1 cellular context compared by ENCODE assay signal in genomic region chr5:142316681-142317080, GRCh38.
TF ChIP-seq lines count a peak whose summit lies in the region.

No MANE protein-coding gene starts in this region.

TF ChIP-seq in WTC11, 78 proteins besides CTCF, POLR2A, EP300 and RAD21 (continued from another document):
- TF ChIP-seq AR (CRISPR knock-in tag; IDR thresholded peaks at IDR 0.05) = no peak
- TF ChIP-seq ZNF121 (CRISPR knock-in tag; IDR thresholded peaks at IDR 0.05) = no peak
- no peak for TF ChIP-seq ERG (CRISPR knock-in tag; IDR thresholded peaks at IDR 0.05)
- TF ChIP-seq ZNF532 (CRISPR knock-in tag; IDR thresholded peaks at IDR 0.05; ENCODE audit: borderline replicate concordance) = no peak
- no peak for TF ChIP-seq JAZF1 (CRISPR knock-in tag; IDR thresholded peaks at IDR 0.05)
- no peak for TF ChIP-seq KAT7 (CRISPR knock-in tag; IDR thresholded peaks at IDR 0.05; ENCODE audit: borderline replicate concordance)
- no peak for TF ChIP-seq STAT6 (CRISPR knock-in tag; conservative IDR thresholded peaks at IDR 0.05; ENCODE audit: low read depth)
- TF ChIP-seq HMGA2 (CRISPR knock-in tag; IDR thresholded peaks at IDR 0.05) = no peak
- TF ChIP-seq ZNF396 (CRISPR knock-in tag; IDR thresholded peaks at IDR 0.05; ENCODE audit: borderline replicate concordance) = no peak
- no peak for TF ChIP-seq USF1 (CRISPR knock-in tag; IDR thresholded peaks at IDR 0.05)
- no peak for TF ChIP-seq ATF2 (CRISPR knock-in tag; IDR thresholded peaks at IDR 0.05; ENCODE audit: borderline replicate concordance, low read depth)
- no peak for TF ChIP-seq SMAD4 (CRISPR knock-in tag; IDR thresholded peaks at IDR 0.05)
- TF ChIP-seq PRDM15 (CRISPR knock-in tag; IDR thresholded peaks at IDR 0.05) = no peak
- TF ChIP-seq NFATC4 (CRISPR knock-in tag; IDR thresholded peaks at IDR 0.05) = no peak
- no peak for TF ChIP-seq ZNF281 (CRISPR knock-in tag; IDR thresholded peaks at IDR 0.05)
